In genomic region chr2:176514805-176515500, GRCh38 we compare ENCODE assay signal across 18 cellular contexts.
A peak's percentile ranks its signal among the peaks of the same experiment; 100 is the strongest.
DNase-seq lines count a peak whose midpoint lies in the region; ATAC-seq, FAIRE-seq and TF ChIP-seq lines count a peak whose summit lies in the region.
"Had no signal": no experiment of that assay in that cellular context is flagged by ENCODE, and none has a peak within 500 bp of the region (broad histone marks: within the 10 kb centered on the region; RNA-seq: fewer than 3 reads in every experiment).

No MANE protein-coding gene starts in this region.

- H3K36me3 Mint-ChIP-seq in astrocyte (ENCODE audit: low read depth, unreplicated experiment): no peaks in the 10 kb centered on the region

- H3K27me3 ChIP-seq in astrocyte (ENCODE audit: insufficient read depth, low read length): no peaks in the 10 kb centered on the region
- H3K27me3 ChIP-seq: SJSA1 had no signal

- TF ChIP-seq CTCF in AG10803 (conservative IDR thresholded peaks at IDR 0.05; ENCODE audit: low read length): no peak
- TF ChIP-seq CTCF in astrocyte (IDR thresholded peaks at IDR 0.05; ENCODE audit: insufficient read depth, low read depth, low read length): no peak
- TF ChIP-seq CTCF in kidney (IDR thresholded peaks at IDR 0.05; ENCODE audit: borderline replicate concordance, extremely low read depth, insufficient read depth): no peak

- H3K79me2 ChIP-seq in astrocyte (ENCODE audit: insufficient read depth, low read length): no peaks in the 10 kb centered on the region

- peaks cover 7% of the 10 kb centered on the region for H3K27me3 Mint-ChIP-seq in astrocyte (ENCODE audit: low read depth, unreplicated experiment)

- FAIRE-seq in astrocyte (lab: Jason Lieb, UNC) (no peak), kidney (lab: Jason Lieb, UNC) (no peak)
- FAIRE-seq: G401.6, GM12891 had no signal

- H3K4me3 ChIP-seq in AG10803 (ENCODE audit: low read length) (no peak overlapping the region), astrocyte (ENCODE audit: insufficient read depth, low read depth, low read length) (no peak overlapping the region), kidney (ENCODE audit: low read length in 2 of 2) (no peak overlapping the region)
- H3K4me3 ChIP-seq: SJSA1 had no signal

- intact Hi-C loops in kidney (cut with DNase I): no loop called here

- H3K4me2 ChIP-seq in astrocyte (ENCODE audit: low read length): no peak overlapping the region

- no peaks in the 10 kb centered on the region for H4K20me1 ChIP-seq in astrocyte (ENCODE audit: insufficient read depth, low read length)

- H3K9me3 ChIP-seq in astrocyte (ENCODE audit: insufficient read depth, low read depth, low read length) (no peaks in the 10 kb centered on the region), kidney (ENCODE audit: control insufficient read depth in 1 of 2, low read length in 2 of 2) (no peaks in the 10 kb centered on the region)
- H3K9me3 ChIP-seq: SJSA1 had no signal

- H2AFZ ChIP-seq in astrocyte (ENCODE audit: low read depth, low read length): no peak overlapping the region

- H3K36me3 ChIP-seq in astrocyte (ENCODE audit: insufficient read depth, low read length): no peaks in the 10 kb centered on the region
- no peaks in the 10 kb centered on the region for H3K36me3 ChIP-seq in kidney (ENCODE audit: control insufficient read depth in 1 of 2, insufficient read depth in 2 of 2, low read length in 2 of 2)
- H3K36me3 ChIP-seq: SJSA1 had no signal

- H3K4me3 Mint-ChIP-seq in astrocyte (ENCODE audit: unreplicated experiment): no peak overlapping the region

- DNase-seq in AG10803 (ENCODE audit: low read depth) (peak; percentile 5), HCEC 1CT (peak; percentile 57), astrocyte (ENCODE audit: low read depth) (peak; percentile 61), NCI-H2227 treated with DMSO at 0.1 percent for 48 hours (lab: John Stamatoyannopoulos, UW) (no peak), kidney (no peak)
- DNase-seq: 8988T, C1 segment of cervical spinal cord, DMS 273 treated with DMSO at 0.1 percent for 48 hours, H7, NCI-H1930, NCI-H2171, RPMI8226 had no signal

- peaks cover 3% of the 10 kb centered on the region for H3K4me1 Mint-ChIP-seq in astrocyte (ENCODE audit: low read depth, unreplicated experiment)

- no peaks in the 10 kb centered on the region for H3K9me3 Mint-ChIP-seq in astrocyte (ENCODE audit: unreplicated experiment)

- no peak overlapping the region for H3K27ac Mint-ChIP-seq in astrocyte (ENCODE audit: unreplicated experiment)

- no peak overlapping the region for H3K27ac ChIP-seq in astrocyte (ENCODE audit: low read depth, low read length)
- no peak overlapping the region for H3K27ac ChIP-seq in kidney (ENCODE audit: low read depth in 2 of 2, low read length in 2 of 2)
- H3K27ac ChIP-seq: SJSA1 had no signal

- peak; percentile 79 for ATAC-seq in esophagus mucosa
- no peak for ATAC-seq in GM18909 (IDR thresholded peaks at IDR 0.05; ENCODE audit: poor library complexity, unreplicated experiment)
- no peak for ATAC-seq in HG02870 (IDR thresholded peaks at IDR 0.05; ENCODE audit: unreplicated experiment)

- H3K4me1 ChIP-seq in astrocyte (ENCODE audit: insufficient read depth, low read length) (no peaks in the 10 kb centered on the region), kidney (ENCODE audit: control insufficient read depth in 1 of 2, insufficient read depth in 1 of 2, low read depth in 1 of 2, low read length in 2 of 2) (no peaks in the 10 kb centered on the region)
- H3K4me1 ChIP-seq: SJSA1 had no signal

- H3K9ac ChIP-seq in astrocyte (ENCODE audit: low read length): no peak overlapping the region
- no peak overlapping the region for H3K9ac ChIP-seq in kidney (ENCODE audit: low read length in 2 of 2)

Comparison
In these comparisons a context has a peak if more than half of its experiments do, and no peak if none do; other contexts are left out.
1. DNase-seq: peak in AG10803 (single experiment), HCEC 1CT (single experiment) and astrocyte (single experiment); none in NCI-H2227 treated with DMSO at 0.1 percent for 48 hours (single experiment) and kidney (single experiment).